ENCODE assay signal across 8 cellular contexts in the genomic region with DNA sequence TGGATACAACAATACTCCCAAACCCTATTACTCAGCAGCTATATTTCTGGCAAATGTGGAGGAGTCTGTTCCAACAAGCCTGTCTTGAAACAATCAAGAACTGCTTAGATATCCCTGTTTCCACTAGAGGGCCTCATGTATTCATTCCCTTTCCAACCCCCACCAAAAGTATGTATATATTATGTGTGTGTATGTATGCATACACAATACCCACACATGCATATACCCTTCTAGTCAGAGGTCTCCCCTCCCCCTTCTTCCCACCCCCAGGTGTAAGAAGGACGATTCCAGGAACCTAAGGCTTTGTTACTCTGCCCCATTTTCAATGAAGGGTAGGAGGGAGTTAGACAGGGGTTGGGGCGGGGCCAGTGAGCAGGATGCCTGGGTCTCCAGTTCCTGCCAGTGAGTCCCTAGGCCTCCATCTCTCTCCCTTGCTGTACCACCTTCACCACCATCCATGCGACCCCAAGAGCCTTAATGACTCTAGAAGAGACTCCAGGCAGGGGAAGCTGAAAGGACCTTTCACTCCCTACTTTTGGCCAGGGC.
DNase-seq lines count a peak whose midpoint lies in the region; ATAC-seq and TF ChIP-seq lines count a peak whose summit lies in the region.

A gene (plus strand): TSS at position 392 of the 546 bp plus-strand sequence. CDS start 5,342 bp downstream, outside the sequence.

- H3K4me3 ChIP-seq in AG09309 (ENCODE audit: control insufficient read depth, low read depth, low read length): peak within 1 kb of the TSS; percentile 97

- in situ Hi-C loops in GM18951 (cut with MboI; ENCODE audit: low sequenced_read_pairs, unreplicated experiment): no loop called here

- DNase-seq in AG09309 (ENCODE audit: low read depth) (no peak), NCI-H2196 treated with DMSO at 0.1 percent for 48 hours (lab: John Stamatoyannopoulos, UW; ENCODE audit: unreplicated experiment) (peak; percentile 73), cerebellar cortex (ENCODE audit: low spot score) (peak; percentile 82), left kidney (ENCODE audit: low read depth, low spot score) (peak; percentile 68)
- peak; percentile 35 to 69 (median 51) for DNase-seq in activated CD4-positive, CD25-positive, alpha-beta regulatory T cell (lab: John Stamatoyannopoulos, UW)
- peak; percentile 82 to 85 for DNase-seq in stimulated activated CD4-positive, alpha-beta T cell treated with anti-CD3 and anti-CD28 coated beads, Interleukin-2, amount 100 ng/mL, for 24 hours

- peak; percentile 27 for TF ChIP-seq POLR2A in GM18951 (IDR thresholded peaks at IDR 0.05; ENCODE audit: extremely low read depth, insufficient read depth, insufficient read length)

- no peak for ATAC-seq in HG03342 (IDR thresholded peaks at IDR 0.05; ENCODE audit: unreplicated experiment)

- peak; percentile 64 for TF ChIP-seq CTCF in AG09309 (IDR thresholded peaks at IDR 0.05; ENCODE audit: control insufficient read depth, insufficient read depth, low read depth, low read length, missing control alignments)
